ENCODE assay signal across 23 cellular contexts in the genomic region with DNA sequence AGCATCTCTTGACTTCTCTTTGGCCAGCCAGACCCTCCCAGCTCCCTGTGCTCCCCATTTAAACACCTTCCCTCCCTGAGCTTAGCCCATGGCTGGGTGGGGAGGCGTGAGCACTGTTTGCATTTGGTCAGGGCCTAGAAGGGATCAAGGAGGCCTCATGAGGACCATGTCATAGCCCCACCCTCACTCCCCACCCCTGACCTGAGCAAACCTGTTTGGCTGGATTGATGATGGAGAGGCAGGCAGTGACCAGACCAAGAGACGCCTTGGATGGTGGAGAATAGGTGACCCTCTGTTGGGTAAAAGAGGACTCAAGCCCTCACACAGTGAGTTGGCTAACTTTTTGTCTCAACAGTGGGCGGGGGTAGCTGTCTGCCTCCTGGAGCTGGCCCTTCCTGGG. TPM values are rescaled to one million over a fixed set of nuclear protein-coding genes. Genes with fewer than 3 reads are reported as not detected.
DNase-seq lines count a peak whose midpoint lies in the region; ATAC-seq and TF ChIP-seq lines count a peak whose summit lies in the region.
"Had no signal": no experiment of that assay in that cellular context is flagged by ENCODE, and none has a peak within 500 bp of the region (broad histone marks: within the 10 kb centered on the region; RNA-seq: fewer than 3 reads in every experiment).

No MANE protein-coding gene starts in this region.

- H3K27me3 ChIP-seq in PC-3 (ENCODE audit: low read length) (no peaks in the 10 kb centered on the region), foreskin keratinocyte (no peaks in the 10 kb centered on the region), stomach (no peaks in the 10 kb centered on the region)
- H3K27me3 ChIP-seq: esophagus muscularis mucosa, SJCRH30 had no signal

- H3K79me2 ChIP-seq in PC-3 (ENCODE audit: low read length), result peaks cover 35% of the 10 kb centered on the region

- peak overlapping the region; percentile 90 for H3K9ac ChIP-seq in PC-3 (ENCODE audit: low read length)

- no peak for TF ChIP-seq EP300 in stomach (IDR thresholded peaks at IDR 0.05)

- no peak for TF ChIP-seq CTCF in Calu3 (IDR thresholded peaks at IDR 0.05; ENCODE audit: unreplicated experiment)
- no peak for TF ChIP-seq CTCF in PC-3 (conservative IDR thresholded peaks at IDR 0.05; ENCODE audit: low read depth, low read length)
- no peak for TF ChIP-seq CTCF in foreskin keratinocyte (conservative IDR thresholded peaks at IDR 0.05)
- no peak for TF ChIP-seq CTCF in stomach (IDR thresholded peaks at IDR 0.05)

- H4K20me1 ChIP-seq in PC-3 (ENCODE audit: low read length), result no peaks in the 10 kb centered on the region

- peak overlapping the region; percentile 81 for H3K4me2 ChIP-seq in PC-3 (ENCODE audit: low read length)

- H3K9me3 ChIP-seq in PC-3 (ENCODE audit: low read length) (no peaks in the 10 kb centered on the region), stomach (no peaks in the 10 kb centered on the region)
- H3K9me3 ChIP-seq: esophagus muscularis mucosa, SJCRH30 had no signal

- DNase-seq in Calu3 (peak; percentile 58), PC-3 (peak; percentile 92), foreskin keratinocyte (no peak), stomach (peak; percentile 49), SHP77 treated with DMSO at 0.1 percent for 48 hours (lab: John Stamatoyannopoulos, UW) (no peak)
- no peak for DNase-seq in effector CD8-positive, alpha-beta T cell (lab: John Stamatoyannopoulos, UW)
- DNase-seq: activated CD4-positive, alpha-beta memory T cell treated with anti-CD3 and anti-CD28 coated beads, Interleukin-2, amount 10 ng/mL, durations not matched to agents 7 days and 5 days; activated naive CD4-positive, alpha-beta T cell treated with anti-CD3 and anti-CD28 coated beads, Interleukin-2, amount 50 U/mL, for 16 hours; activated T-cell treated with anti-CD3 and anti-CD28 coated beads, Interleukin-2, amount 50 U/mL, for 24 hours; CD8-positive, alpha-beta T cell; GOT3; NCI-H1694; NCI-H446 treated with DMSO at 0.1 percent for 48 hours; SJCRH30; stimulated activated CD4-positive, alpha-beta T cell treated with anti-CD3 and anti-CD28 coated beads, Interleukin-4, amount 100 ng/mL, for 24 hours; T-helper 17 cell had no signal

- peak overlapping the region; percentile 31 for H3K4me3 Mint-ChIP-seq in Calu3 (ENCODE audit: low read depth, unreplicated experiment)
- H3K4me3 Mint-ChIP-seq: activated CD4-positive, alpha-beta memory T cell treated with anti-CD3 and anti-CD28 coated beads, Interleukin-2, amount 10 ng/mL, durations not matched to agents 7 days and 5 days; activated T-cell treated with anti-CD3 and anti-CD28 coated beads, Interleukin-2, amount 50 U/mL, for 24 hours; CD8-positive, alpha-beta T cell; memory B cell; natural killer cell treated with Interleukin-12 subunit alpha and Interleukin-12 subunit beta and Interleukin-15 and Interleukin-18, amount 100 ng/mL, for 72 hours; T-helper 17 cell; WTC11 had no signal

- H3K36me3 ChIP-seq in PC-3 (ENCODE audit: low read depth, low read length), result peaks cover 37% of the 10 kb centered on the region
- peaks cover 10 to 37% (median 27%) of the 10 kb centered on the region in 4 donors for H3K36me3 ChIP-seq in stomach
- H3K36me3 ChIP-seq: SJCRH30 had no signal

- H3K27ac ChIP-seq in PC-3 (ENCODE audit: low read length) (peak overlapping the region; percentile 99), foreskin keratinocyte (peak overlapping the region; percentile 82), stomach (peak overlapping the region in 2 of 5 donors; percentile 15 to 37)
- H3K27ac ChIP-seq: SJCRH30 had no signal

- H3K27ac Mint-ChIP-seq in Calu3 (ENCODE audit: unreplicated experiment), result peak overlapping the region; percentile 65
- H3K27ac Mint-ChIP-seq: activated CD4-positive, alpha-beta memory T cell treated with anti-CD3 and anti-CD28 coated beads, Interleukin-2, amount 10 ng/mL, durations not matched to agents 7 days and 5 days; activated T-cell treated with anti-CD3 and anti-CD28 coated beads, Interleukin-2, amount 50 U/mL, for 24 hours; CD8-positive, alpha-beta T cell; memory B cell; T-helper 17 cell; WTC11 had no signal

- no peaks in the 10 kb centered on the region for H3K27me3 Mint-ChIP-seq in Calu3 (ENCODE audit: unreplicated experiment)
- H3K27me3 Mint-ChIP-seq: activated CD4-positive, alpha-beta memory T cell treated with anti-CD3 and anti-CD28 coated beads, Interleukin-2, amount 10 ng/mL, durations not matched to agents 7 days and 5 days; activated T-cell treated with anti-CD3 and anti-CD28 coated beads, Interleukin-2, amount 50 U/mL, for 24 hours; natural killer cell treated with Interleukin-12 subunit alpha and Interleukin-12 subunit beta and Interleukin-15 and Interleukin-18, amount 100 ng/mL, for 72 hours; T-helper 17 cell had no signal

- H3K4me1 ChIP-seq in PC-3 (ENCODE audit: insufficient read depth, low read length) (peaks cover 48% of the 10 kb centered on the region), foreskin keratinocyte (peaks cover 25% of the 10 kb centered on the region), stomach (peaks cover 0 to 31% (median 7%) of the 10 kb centered on the region in 4 donors)
- H3K4me1 ChIP-seq: SJCRH30 had no signal

- H3K36me3 Mint-ChIP-seq in Calu3 (ENCODE audit: insufficient read depth, unreplicated experiment), result peaks cover 28% of the 10 kb centered on the region

- no peak overlapping the region for H2AFZ ChIP-seq in PC-3 (ENCODE audit: low read length)

- H3K9me3 Mint-ChIP-seq in Calu3 (ENCODE audit: low read depth, unreplicated experiment), result no peaks in the 10 kb centered on the region
- H3K9me3 Mint-ChIP-seq: activated CD4-positive, alpha-beta memory T cell treated with anti-CD3 and anti-CD28 coated beads, Interleukin-2, amount 10 ng/mL, durations not matched to agents 7 days and 5 days; activated T-cell treated with anti-CD3 and anti-CD28 coated beads, Interleukin-2, amount 50 U/mL, for 24 hours; CD8-positive, alpha-beta T cell; memory B cell; natural killer cell treated with Interleukin-12 subunit alpha and Interleukin-12 subunit beta and Interleukin-15 and Interleukin-18, amount 100 ng/mL, for 72 hours; WTC11 had no signal

- 56 to 77% (median 63%) methylated on average over 3 of the region's 3 CpGs for WGBS in stomach, 5 donors

- TF ChIP-seq POLR2A in stomach (IDR thresholded peaks at IDR 0.05), result no peak

- no peaks in the 10 kb centered on the region for H3K9me2 ChIP-seq in PC-3 (replicated peaks; ENCODE audit: low read length)

- POLR2A ChIA-PET in PC-3 (lab: Charles Lee; ENCODE audit: unreplicated experiment), result interaction anchor here (0.5 kb wide), 1 partner anchor 125 kb away, joined by 3 read pairs; no protein-coding TSS in a partner anchor

- intact Hi-C loops in Calu3 (cut with micrococcal nuclease; ENCODE audit: unreplicated experiment), result no loop called here
- intact Hi-C loops in PC-3 (cut with micrococcal nuclease), result no loop called here
- intact Hi-C loops in stomach (cut with DNase I; ENCODE audit: low total_unique reads), result no loop called here

- BruUV-seq in Calu3 (replicated peaks; lab: Mats Ljungman, UMichigan) (no TSS peak), PC-3 (replicated peaks; lab: Mats Ljungman, UMichigan) (no TSS peak)

- H3K4me3 ChIP-seq in PC-3 (ENCODE audit: low read length) (peak overlapping the region; percentile 46), stomach (no peak overlapping the region)
- H3K4me3 ChIP-seq: esophagus muscularis mucosa, SJCRH30 had no signal

- peaks cover 36% of the 10 kb centered on the region for H3K4me1 Mint-ChIP-seq in Calu3 (ENCODE audit: low read depth, unreplicated experiment)
- H3K4me1 Mint-ChIP-seq: activated CD4-positive, alpha-beta memory T cell treated with anti-CD3 and anti-CD28 coated beads, Interleukin-2, amount 10 ng/mL, durations not matched to agents 7 days and 5 days; memory B cell had no signal

- CTCF ChIA-PET in Calu3 (lab: Charles Lee), result interaction anchor here (1.1 kb wide), 1 partner anchor 92 kb away, joined by 3 read pairs; no protein-coding TSS in a partner anchor
- CTCF ChIA-PET in PC-3 (lab: Charles Lee), result no interaction called here

- peak; percentile 24 for ATAC-seq in PC-3
- no peak for ATAC-seq in foreskin keratinocyte
- no peak for ATAC-seq in GM18909 (IDR thresholded peaks at IDR 0.05; ENCODE audit: poor library complexity, unreplicated experiment)
- ATAC-seq in HG02763 (IDR thresholded peaks at IDR 0.05; ENCODE audit: unreplicated experiment), result no peak
- ATAC-seq: CD8-positive, alpha-beta T cell; HepG2; natural killer cell treated with Interleukin-12 subunit alpha and Interleukin-12 subunit beta and Interleukin-15 and Interleukin-18, amount 100 ng/mL, for 72 hours; T-helper 17 cell had no signal

- peaks cover 8% of the 10 kb centered on the region for H3F3A ChIP-seq in PC-3 (ENCODE audit: low read length, unreplicated experiment)

RNA-seq across cellular contexts. Expression of gene ST3GAL4, which starts 49.9 kb away (rescaled TPM):
- total RNA-seq in Calu3 (2022) (22.1 and 27.9 TPM in 2 replicates), PC-3 (2014; rRNA removed) (126 and 148 TPM in 2 replicates), foreskin keratinocyte (35.0 and 36.1 TPM in 2 replicates), stomach (10 to 100 TPM in 3 of 5 donors, 1 to 10 TPM in 1, not detected in 1; 9.9 to 31.0 (median 18.4) TPM)
- polyA plus RNA-seq in foreskin keratinocyte (47.7 and 50.5 TPM in 2 replicates), stomach (10 to 100 TPM; 12.5 to 26.0 (median 15.7) TPM)

Comparison
In these comparisons a context has a peak if more than half of its experiments do, and no peak if none do; other contexts are left out.
1. DNase-seq: peak in Calu3 (single experiment), PC-3 (single experiment) and stomach (single experiment); none in foreskin keratinocyte (0 of 2), effector CD8-positive, alpha-beta T cell (single experiment) and SHP77 treated with DMSO at 0.1 percent for 48 hours (single experiment).